ENCODE assay signal across 8 cellular contexts in the genomic region with DNA sequence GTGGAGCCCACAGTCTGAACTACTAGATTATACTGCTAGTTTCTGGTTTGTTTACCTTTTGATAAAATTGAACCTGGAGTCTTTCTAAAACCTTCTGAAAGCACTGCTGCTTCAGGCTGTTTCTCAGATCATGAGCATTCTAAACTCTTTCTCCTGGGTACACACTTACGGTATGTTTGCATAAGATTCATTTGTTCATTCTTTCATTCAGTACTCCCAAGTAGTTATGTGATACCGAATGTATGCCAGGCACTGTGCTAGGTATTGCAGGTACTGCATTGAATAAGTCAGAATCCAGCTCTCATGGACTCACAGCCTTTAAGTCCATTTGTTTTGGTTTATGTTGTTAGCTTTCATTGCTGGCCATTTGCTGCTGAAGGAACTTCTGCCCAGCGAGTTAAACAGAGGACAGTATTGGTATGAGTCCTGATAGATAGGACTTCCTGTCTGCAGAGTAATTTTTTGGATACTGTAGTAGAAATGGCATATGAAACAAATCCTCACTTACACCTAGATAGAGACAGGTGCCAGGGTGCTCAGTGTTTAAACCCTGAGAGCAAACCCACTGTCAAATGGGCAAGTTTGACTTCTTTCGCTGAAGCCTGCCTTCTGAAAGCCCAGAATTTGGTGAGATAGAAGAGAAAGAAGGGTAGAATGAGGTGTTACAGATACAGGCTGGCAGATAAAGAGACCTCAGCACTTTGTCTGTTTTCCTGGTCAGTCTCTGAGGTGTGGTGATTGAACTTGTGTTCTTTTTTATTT. TPM values are rescaled to one million over a fixed set of nuclear protein-coding genes. Genes with fewer than 3 reads are reported as not detected.
DNase-seq lines count a peak whose midpoint lies in the region; ATAC-seq, FAIRE-seq and TF ChIP-seq lines count a peak whose summit lies in the region.

No MANE protein-coding gene starts in this region.

- no peaks in the 10 kb centered on the region for H3K36me3 Mint-ChIP-seq in mesothelial cell of epicardium

- TF ChIP-seq CTCF in heart right ventricle (IDR thresholded peaks at IDR 0.05) (no peak), astrocyte of the cerebellum (IDR thresholded peaks at IDR 0.05; ENCODE audit: low read depth, low read length, missing control alignments) (no peak), mesothelial cell of epicardium (IDR thresholded peaks at IDR 0.05; ENCODE audit: unreplicated experiment) (no peak)

- no peaks in the 10 kb centered on the region for H3K27me3 ChIP-seq in heart right ventricle

- in situ Hi-C loops in astrocyte of the cerebellum (cut with HindIII; ENCODE audit: low sequenced_read_pairs) = no loop called here

- DNase-seq in heart right ventricle (no peak), left ventricle myocardium superior (no peak), astrocyte of the cerebellum (ENCODE audit: low read depth) (no peak), mesothelial cell of epicardium (ENCODE audit: low spot score in 2 of 2, unreplicated experiment in 2 of 2) (no peak), urothelium cell line (ENCODE audit: low spot score) (no peak), NCI-H526 treated with DMSO at 0.1 percent for 48 hours (lab: John Stamatoyannopoulos, UW) (no peak), NCI-H2196 treated with DMSO at 0.1 percent for 48 hours (lab: John Stamatoyannopoulos, UW; ENCODE audit: unreplicated experiment) (no peak)
- DNase-seq in stimulated activated CD4-positive, alpha-beta T cell treated with anti-CD3 and anti-CD28 coated beads, Interleukin-4, amount 100 ng/mL, for 4 hours = no peak

- intact Hi-C loops in heart right ventricle (cut with DNase I) (loop anchor here (5.0 to 10.0 kb wide), 8 partner anchors 34 to 109 kb away; no protein-coding TSS in a partner anchor), left ventricle myocardium superior (cut with micrococcal nuclease) (loop anchor here (10.0 kb wide), 1 partner anchor 51 kb away; no protein-coding TSS in a partner anchor)

- WGBS in heart right ventricle, 2 donors = 66 to 73% methylated on average over 4 of the region's 4 CpGs

- no peaks in the 10 kb centered on the region for H3K9me3 ChIP-seq in heart right ventricle

- peaks cover 0 to 15% (median 0%) of the 10 kb centered on the region in 9 donors for H3K36me3 ChIP-seq in heart right ventricle

- H3K9me3 Mint-ChIP-seq in mesothelial cell of epicardium = no peaks in the 10 kb centered on the region

- ATAC-seq in heart right ventricle = no peak
- no peak for ATAC-seq in left ventricle myocardium superior

- peaks cover 28 to 79% (median 73%) of the 10 kb centered on the region in 9 donors for H3K4me1 ChIP-seq in heart right ventricle

- peak; percentile 72 for FAIRE-seq in urothelium cell line (lab: Jason Lieb, UNC)

- no peaks in the 10 kb centered on the region for H3K27me3 Mint-ChIP-seq in mesothelial cell of epicardium (ENCODE audit: low read depth)

- H3K27ac Mint-ChIP-seq in mesothelial cell of epicardium = peak overlapping the region; percentile 94

- peak overlapping the region in 9 of 10 donors; percentile 93 to 99 (median 99) for H3K27ac ChIP-seq in heart right ventricle

- H3K4me3 ChIP-seq in heart right ventricle = peak overlapping the region; percentile 73 to 91 (median 84)
- peak overlapping the region; percentile 73 for H3K4me3 ChIP-seq in astrocyte of the cerebellum (ENCODE audit: low read depth, low read length)

- H3K4me1 Mint-ChIP-seq in mesothelial cell of epicardium = peaks cover 69% of the 10 kb centered on the region

- peak overlapping the region; percentile 80 for H3K4me3 Mint-ChIP-seq in mesothelial cell of epicardium

RNA-seq across cellular contexts. Expression of a gene that starts 2.1 kb away (rescaled TPM):
- total RNA-seq in heart right ventricle (10 to 100 TPM; 18.0 to 46.3 (median 25.5) TPM), left ventricle myocardium superior (21.4 TPM), mesothelial cell of epicardium (34.7 to 37.3 TPM (median 35.3 TPM) in 3 replicates)
- 1 to 10 TPM; 5.9 to 8.4 TPM for polyA plus RNA-seq in heart right ventricle

RNA-seq across cellular contexts. Expression of a gene that starts 38.8 kb away (rescaled TPM):
- total RNA-seq in heart right ventricle = not detected
- under 1 TPM in 1 of 2 donors, not detected in 1; 0.03 TPM for polyA plus RNA-seq in heart right ventricle
- total RNA-seq in left ventricle myocardium superior = not detected
- total RNA-seq in mesothelial cell of epicardium = 0.24 to 0.34 TPM (median 0.34 TPM) in 3 replicates
